8 cellular contexts compared by ENCODE assay signal in genomic region chr20:6767536-6768227, GRCh38. TPM values are rescaled to one million over a fixed set of nuclear protein-coding genes. Genes with fewer than 3 reads are reported as not detected.
A peak's percentile ranks its signal among the peaks of the same experiment; 100 is the strongest.
DNase-seq lines count a peak whose midpoint lies in the region; ATAC-seq and TF ChIP-seq lines count a peak whose summit lies in the region.

TSS of gene BMP2 (plus strand) at chr20:6767686. CDS start at chr20:6770127, 2,441 bp downstream.

- peak within 1 kb of the TSS; percentile 69 for H4K8ac ChIP-seq in mesenchymal stem cell (ENCODE audit: low read length)

- H3K4me3 ChIP-seq in SK-N-MC, result peak within 1 kb of the TSS; percentile 81
- H3K4me3 ChIP-seq in mesenchymal stem cell (ENCODE audit: insufficient read depth in 1 of 2, low read depth in 1 of 2, low read length in 2 of 2), result peak within 1 kb of the TSS; percentile 71 to 88
- peak within 1 kb of the TSS; percentile 77 for H3K4me3 ChIP-seq in suprapubic skin

- peak within 1 kb of the TSS; percentile 17 to 34 for H3K4ac ChIP-seq in mesenchymal stem cell (ENCODE audit: low read depth in 1 of 2, low read length in 2 of 2)

- TF ChIP-seq POLR2A in suprapubic skin (IDR thresholded peaks at IDR 0.05), result peak in 1 of 2 donors; percentile 14

- peak within 1 kb of the TSS; percentile 78 for H4K91ac ChIP-seq in mesenchymal stem cell (ENCODE audit: low read length)

- H3K27me3 ChIP-seq in mesenchymal stem cell (ENCODE audit: control insufficient read depth in 1 of 2, insufficient read depth in 1 of 2, low read length in 2 of 2) (peaks cover 3 to 39% of the 10 kb centered on the region in 2 experiments), suprapubic skin (no peaks in the 10 kb centered on the region)

- under 1% methylated on average over 95 of the region's 112 CpGs for WGBS in mesenchymal stem cell
- 0% methylated on average over 30 of the region's 112 CpGs for WGBS in suprapubic skin

- H3K36me3 ChIP-seq in SK-N-MC (ENCODE audit: insufficient read depth, low read length), result peaks cover 13% of the 10 kb centered on the region
- H3K36me3 ChIP-seq in mesenchymal stem cell (ENCODE audit: control insufficient read depth in 1 of 2, insufficient read depth in 2 of 2, low read depth in 1 of 2, low read length in 2 of 2), result peaks cover 0 to 12% of the 10 kb centered on the region in 2 experiments
- no peaks in the 10 kb centered on the region for H3K36me3 ChIP-seq in suprapubic skin

- H2BK120ac ChIP-seq in mesenchymal stem cell (ENCODE audit: low read depth, low read length), result peak within 1 kb of the TSS; percentile 91

- peak; percentile 65 for ATAC-seq in GM19397 (IDR thresholded peaks at IDR 0.05; ENCODE audit: unreplicated experiment)

- no peak for TF ChIP-seq CTCF in suprapubic skin (IDR thresholded peaks at IDR 0.05)

- TF ChIP-seq EP300 in suprapubic skin (IDR thresholded peaks at IDR 0.05), result no peak

- H3K9ac ChIP-seq in SK-N-MC (ENCODE audit: insufficient read length) (peak within 1 kb of the TSS; percentile 67), mesenchymal stem cell (ENCODE audit: low read length) (peak within 1 kb of the TSS; percentile 87)

- H3K4me1 ChIP-seq in mesenchymal stem cell (ENCODE audit: control insufficient read depth, insufficient read depth, low read depth, low read length), result peaks cover 23% of the 10 kb centered on the region
- peaks cover 27% of the 10 kb centered on the region for H3K4me1 ChIP-seq in suprapubic skin

- no peak within 1 kb of the TSS for H2AK5ac ChIP-seq in mesenchymal stem cell (ENCODE audit: low read length, severe bottlenecking)

- H2BK15ac ChIP-seq in mesenchymal stem cell (ENCODE audit: low read depth, poor library complexity, severe bottlenecking), result peak within 1 kb of the TSS; percentile 80

- H3K23ac ChIP-seq in mesenchymal stem cell (ENCODE audit: low read length in 2 of 2), result peak within 1 kb of the TSS; percentile 61 to 72

- DNase-seq in D341Med (ENCODE audit: low spot score), result peak; percentile 85
- peak; percentile 57 for DNase-seq in HT-29 (ENCODE audit: low spot score)
- no peak for DNase-seq in SK-N-MC (ENCODE audit: low read depth, low spot score)
- DNase-seq in epithelial cell of prostate (ENCODE audit: low read depth, low spot score), result no peak
- DNase-seq in mesenchymal stem cell, result peak; percentile 74
- DNase-seq in suprapubic skin (ENCODE audit: low spot score in 2 of 2), result peak; percentile 64 to 77
- no peak for DNase-seq in dedifferentiated amniotic fluid mesenchymal stem cell (ENCODE audit: extremely low spot score)

- H3K27ac ChIP-seq in SK-N-MC (no peak within 1 kb of the TSS), epithelial cell of prostate (peak within 1 kb of the TSS; percentile 46), mesenchymal stem cell (ENCODE audit: low read length, poor library complexity, severe bottlenecking) (no peak within 1 kb of the TSS), suprapubic skin (peak within 1 kb of the TSS; percentile 80)

- no peak within 1 kb of the TSS for H2BK5ac ChIP-seq in mesenchymal stem cell (ENCODE audit: low read depth, low read length, poor library complexity, severe bottlenecking)

- H3K79me1 ChIP-seq in mesenchymal stem cell (replicated peaks; ENCODE audit: low read length, poor library complexity, severe bottlenecking), result no peaks in the 10 kb centered on the region

- H3K9me3 ChIP-seq in SK-N-MC (ENCODE audit: low read depth, low read length) (no peaks in the 10 kb centered on the region), mesenchymal stem cell (ENCODE audit: control insufficient read depth, low read length) (no peaks in the 10 kb centered on the region), suprapubic skin (no peaks in the 10 kb centered on the region)

- peak within 1 kb of the TSS; percentile 86 for H2AFZ ChIP-seq in mesenchymal stem cell (ENCODE audit: low read depth, low read length)

- H3K18ac ChIP-seq in mesenchymal stem cell (ENCODE audit: low read depth in 1 of 2, low read length in 2 of 2), result peak within 1 kb of the TSS; percentile 52 to 71

- peak within 1 kb of the TSS; percentile 91 for H3K4me2 ChIP-seq in mesenchymal stem cell (ENCODE audit: low read length, poor library complexity, severe bottlenecking)

- peak within 1 kb of the TSS; percentile 9 to 77 for H2BK12ac ChIP-seq in mesenchymal stem cell (ENCODE audit: low read length in 2 of 2)

- H3K14ac ChIP-seq in mesenchymal stem cell (ENCODE audit: low read length in 2 of 2), result peak within 1 kb of the TSS in 1 of 2 experiments; percentile 78

RNA-seq across cellular contexts. Expression of gene BMP2, which starts in this region (rescaled TPM):
- 9.8 and 11.7 TPM in 2 replicates for total RNA-seq in HT-29 (2014; rRNA removed; shearing (Covaris generic))
- polyA plus RNA-seq in mesenchymal stem cell (2013, experiment 1 of 2), result 35.2 TPM
- polyA plus RNA-seq in mesenchymal stem cell (2013, experiment 2 of 2), result 36.2 TPM
- total RNA-seq in suprapubic skin, result 10 to 100 TPM; 24.1 to 40.4 (median 29.4) TPM

Comparison
In these comparisons a context has a peak if more than half of its experiments do, and no peak if none do; other contexts are left out.
1. DNase-seq: peak in D341Med (single experiment), HT-29 (single experiment), mesenchymal stem cell (single experiment) and suprapubic skin (2 of 2); none in SK-N-MC (single experiment), epithelial cell of prostate (single experiment) and dedifferentiated amniotic fluid mesenchymal stem cell (single experiment).
2. H3K27ac ChIP-seq: peak in epithelial cell of prostate (single experiment) and suprapubic skin (single experiment); none in SK-N-MC (single experiment) and mesenchymal stem cell (single experiment).
3. Peak in every context shown above with its lines, with median percentiles within 50 percentile points of each other: H3K4me3 ChIP-seq.